15 cellular contexts compared by ENCODE assay signal in the genomic region with DNA sequence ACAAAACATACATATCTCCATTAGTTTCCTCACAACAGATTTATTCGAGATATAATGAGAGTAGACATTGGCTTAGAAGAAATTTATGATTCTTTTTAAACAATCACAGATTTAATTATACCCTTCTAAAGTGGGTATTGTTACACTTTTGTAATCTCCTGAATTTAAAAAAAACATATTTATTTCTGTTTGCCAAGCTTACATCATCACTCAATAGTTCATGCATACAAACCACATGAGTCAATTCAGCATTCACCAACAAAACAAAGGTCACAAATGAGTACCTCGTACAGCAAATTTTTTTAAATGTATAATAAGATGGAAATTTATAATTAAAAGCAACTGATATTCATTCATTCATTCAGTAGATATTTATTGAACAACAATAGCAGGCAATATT. TPM values are rescaled to one million over a fixed set of nuclear protein-coding genes. Genes with fewer than 3 reads are reported as not detected.
DNase-seq lines count a peak whose midpoint lies in the region; ATAC-seq and TF ChIP-seq lines count a peak whose summit lies in the region.
"Had no signal": no experiment of that assay in that cellular context is flagged by ENCODE, and none has a peak within 500 bp of the region (broad histone marks: within the 10 kb centered on the region; RNA-seq: fewer than 3 reads in every experiment).

No MANE protein-coding gene starts in this region.

- H3K4me2 ChIP-seq in neural progenitor cell = no peak overlapping the region

- CTCF ChIA-PET in CD8-positive, alpha-beta T cell (lab: Charles Lee) = interaction anchor here (3.2 kb wide), 1 partner anchor 10 kb away, joined by 12 read pairs; no protein-coding TSS in a partner anchor

- H3K27me3 ChIP-seq in CD8-positive, alpha-beta T cell (ENCODE audit: insufficient read depth, low read length) = no peaks in the 10 kb centered on the region
- H3K27me3 ChIP-seq in neural progenitor cell = no peaks in the 10 kb centered on the region
- H3K27me3 ChIP-seq: uterus had no signal

- POLR2A ChIA-PET in CD8-positive, alpha-beta T cell (lab: Charles Lee) = interaction anchor here (1.0 kb wide), 1 partner anchor 17 kb away, joined by 4 read pairs; no protein-coding TSS in a partner anchor

- peaks cover 70% of the 10 kb centered on the region for H3K4me1 Mint-ChIP-seq in CD8-positive, alpha-beta T cell (ENCODE audit: low read depth)
- peaks cover 72% of the 10 kb centered on the region for H3K4me1 Mint-ChIP-seq in activated naive CD8-positive, alpha-beta T cell treated with anti-CD3 and anti-CD28 coated beads for 36 hours
- H3K4me1 Mint-ChIP-seq in neural progenitor cell (peaks cover 11% of the 10 kb centered on the region), mesothelial cell of epicardium (peaks cover 27% of the 10 kb centered on the region)

- H3K27ac Mint-ChIP-seq in CD8-positive, alpha-beta T cell = peak overlapping the region; percentile 27
- H3K27ac Mint-ChIP-seq in activated naive CD8-positive, alpha-beta T cell treated with anti-CD3 and anti-CD28 coated beads for 36 hours = peak overlapping the region; percentile 1
- H3K27ac Mint-ChIP-seq in neural progenitor cell (no peak overlapping the region), mesothelial cell of epicardium (no peak overlapping the region)
- H3K27ac Mint-ChIP-seq: stimulated activated naive B cell treated with anti-CD40 and anti-IgM and Interleukin-4, amounts not matched to agents 10 μg/mL and 1 μg/mL and 100 μg/mL, for 72 hours had no signal

- H3K4me3 ChIP-seq in CD8-positive, alpha-beta T cell (ENCODE audit: low read depth, low read length) = no peak overlapping the region
- no peak overlapping the region for H3K4me3 ChIP-seq in neural progenitor cell
- H3K4me3 ChIP-seq: coronary artery, uterus had no signal

- no peaks in the 10 kb centered on the region for H3K9me3 ChIP-seq in CD8-positive, alpha-beta T cell (ENCODE audit: low read length)
- no peaks in the 10 kb centered on the region for H3K9me3 ChIP-seq in neural progenitor cell (ENCODE audit: low read depth)
- H3K9me3 ChIP-seq: uterus had no signal

- H3K79me2 ChIP-seq in neural progenitor cell (ENCODE audit: low read depth) = no peaks in the 10 kb centered on the region

- H3K36me3 ChIP-seq in CD8-positive, alpha-beta T cell (ENCODE audit: insufficient read depth, low read length) = no peaks in the 10 kb centered on the region
- H3K36me3 ChIP-seq in neural progenitor cell = no peaks in the 10 kb centered on the region
- H3K36me3 ChIP-seq: uterus had no signal

- no peaks in the 10 kb centered on the region for H3K9me3 Mint-ChIP-seq in CD8-positive, alpha-beta T cell
- H3K9me3 Mint-ChIP-seq in activated naive CD8-positive, alpha-beta T cell treated with anti-CD3 and anti-CD28 coated beads for 36 hours = peaks cover 6% of the 10 kb centered on the region
- H3K9me3 Mint-ChIP-seq in neural progenitor cell (no peaks in the 10 kb centered on the region), mesothelial cell of epicardium (peaks cover 5% of the 10 kb centered on the region)
- H3K9me3 Mint-ChIP-seq: stimulated activated naive B cell treated with anti-CD40 and anti-IgM and Interleukin-4, amounts not matched to agents 10 μg/mL and 1 μg/mL and 100 μg/mL, for 72 hours had no signal

- H3K4me3 Mint-ChIP-seq in CD8-positive, alpha-beta T cell = no peak overlapping the region
- no peak overlapping the region for H3K4me3 Mint-ChIP-seq in activated naive CD8-positive, alpha-beta T cell treated with anti-CD3 and anti-CD28 coated beads for 36 hours
- no peak overlapping the region for H3K4me3 Mint-ChIP-seq in neural progenitor cell
- H3K4me3 Mint-ChIP-seq in mesothelial cell of epicardium = no peak overlapping the region
- H3K4me3 Mint-ChIP-seq: stimulated activated naive B cell treated with anti-CD40 and anti-IgM and Interleukin-4, amounts not matched to agents 10 μg/mL and 1 μg/mL and 100 μg/mL, for 72 hours had no signal

- H3K27ac ChIP-seq in CD8-positive, alpha-beta T cell (ENCODE audit: low read depth, low read length) = no peak overlapping the region
- no peak overlapping the region for H3K27ac ChIP-seq in neural progenitor cell
- H3K27ac ChIP-seq: coronary artery, uterus had no signal

- H3K27me3 Mint-ChIP-seq in CD8-positive, alpha-beta T cell (ENCODE audit: low read depth) = no peaks in the 10 kb centered on the region
- no peaks in the 10 kb centered on the region for H3K27me3 Mint-ChIP-seq in activated naive CD8-positive, alpha-beta T cell treated with anti-CD3 and anti-CD28 coated beads for 36 hours
- H3K27me3 Mint-ChIP-seq in neural progenitor cell (ENCODE audit: insufficient read depth, low read depth) (no peaks in the 10 kb centered on the region), mesothelial cell of epicardium (ENCODE audit: low read depth) (no peaks in the 10 kb centered on the region)
- H3K27me3 Mint-ChIP-seq: stimulated activated naive B cell treated with anti-CD40 and anti-IgM and Interleukin-4, amounts not matched to agents 10 μg/mL and 1 μg/mL and 100 μg/mL, for 72 hours had no signal

- no peak for ATAC-seq in CD8-positive, alpha-beta T cell
- ATAC-seq in HG03432 (IDR thresholded peaks at IDR 0.05; ENCODE audit: unreplicated experiment) = no peak
- ATAC-seq: stimulated activated naive B cell treated with anti-CD40 and anti-IgM and Interleukin-4, amounts not matched to agents 10 μg/mL and 1 μg/mL and 100 μg/mL, for 72 hours had no signal

- intact Hi-C loops in CD8-positive, alpha-beta T cell (cut with DNase I, micrococcal nuclease) = no loop called here

- H3F3A ChIP-seq in neural progenitor cell (ENCODE audit: low read depth) = no peaks in the 10 kb centered on the region

- no peak overlapping the region for H2AFZ ChIP-seq in neural progenitor cell (replicated peaks)

- no peaks in the 10 kb centered on the region for H4K20me1 ChIP-seq in neural progenitor cell (ENCODE audit: low read depth)

- H3K9ac ChIP-seq in neural progenitor cell = no peak overlapping the region

- DNase-seq in CD8-positive, alpha-beta T cell = no peak
- DNase-seq in NCI-H1105 (lab: John Stamatoyannopoulos, UW) = peak; percentile 42
- no peak for DNase-seq in activated naive CD8-positive, alpha-beta T cell treated with anti-CD3 and anti-CD28 coated beads for 36 hours
- DNase-seq in iris pigment epithelial cell (ENCODE audit: low read depth) = peak; percentile 82
- no peak for DNase-seq in neural progenitor cell (ENCODE audit: low spot score)
- no peak for DNase-seq in mesothelial cell of epicardium (ENCODE audit: low spot score in 2 of 2, unreplicated experiment in 2 of 2)
- no peak for DNase-seq in NAMALWA (ENCODE audit: low spot score)
- DNase-seq: NCI-H1048; NCI-H524 treated with DMSO at 0.1 percent for 48 hours; SHP77; stimulated activated CD4-positive, alpha-beta T cell treated with anti-CD3 and anti-CD28 coated beads, Interleukin-4, amount 100 ng/mL, for 1 hour; stimulated activated naive B cell treated with anti-CD40 and anti-IgM and Interleukin-4, amounts not matched to agents 10 μg/mL and 1 μg/mL and 100 μg/mL, for 72 hours; uterus had no signal

- H3K36me3 Mint-ChIP-seq in CD8-positive, alpha-beta T cell = peaks cover 63% of the 10 kb centered on the region
- H3K36me3 Mint-ChIP-seq in activated naive CD8-positive, alpha-beta T cell treated with anti-CD3 and anti-CD28 coated beads for 36 hours = peaks cover 65% of the 10 kb centered on the region
- H3K36me3 Mint-ChIP-seq in neural progenitor cell (peaks cover 1% of the 10 kb centered on the region), mesothelial cell of epicardium (peaks cover 1% of the 10 kb centered on the region)

- no peak for TF ChIP-seq CTCF in CD8-positive, alpha-beta T cell (IDR thresholded peaks at IDR 0.05)
- TF ChIP-seq CTCF in neural progenitor cell (IDR thresholded peaks at IDR 0.05) (no peak), mesothelial cell of epicardium (IDR thresholded peaks at IDR 0.05; ENCODE audit: unreplicated experiment) (no peak)

- peaks cover 16% of the 10 kb centered on the region for H3K4me1 ChIP-seq in CD8-positive, alpha-beta T cell (ENCODE audit: insufficient read depth, low read length)
- no peaks in the 10 kb centered on the region for H3K4me1 ChIP-seq in neural progenitor cell

RNA-seq across cellular contexts. Expression of gene LRRN3, which starts 17.6 kb away (rescaled TPM):
- total RNA-seq in CD8-positive, alpha-beta T cell = 1 to 10 TPM; 8.4 to 9.0 TPM
- 10 to 100 TPM; 89.3 to 93.6 TPM for total RNA-seq in activated naive CD8-positive, alpha-beta T cell treated with anti-CD3 and anti-CD28 coated beads for 36 hours
- 1.7 and 2.4 TPM in 2 replicates for total RNA-seq in neural progenitor cell (ENCODE audit: low replicate concordance)
- total RNA-seq in mesothelial cell of epicardium = 8.7 to 10.1 TPM (median 9.4 TPM) in 3 replicates

Comparison
In these comparisons a context has a peak if more than half of its experiments do, and no peak if none do; other contexts are left out.
1. DNase-seq: peak in NCI-H1105 (single experiment) and iris pigment epithelial cell (single experiment); none in CD8-positive, alpha-beta T cell (0 of 7), activated naive CD8-positive, alpha-beta T cell treated with anti-CD3 and anti-CD28 coated beads for 36 hours (single experiment), neural progenitor cell (single experiment), mesothelial cell of epicardium (0 of 2) and NAMALWA (single experiment).
2. H3K27ac Mint-ChIP-seq: peak in CD8-positive, alpha-beta T cell (single experiment) and activated naive CD8-positive, alpha-beta T cell treated with anti-CD3 and anti-CD28 coated beads for 36 hours (single experiment); none in neural progenitor cell (single experiment) and mesothelial cell of epicardium (single experiment).